8 cellular contexts compared by ENCODE assay signal in genomic region chr11:27362749-27363575, GRCh38. TPM values are rescaled to one million over a fixed set of nuclear protein-coding genes. Genes with fewer than 3 reads are reported as not detected.
DNase-seq lines count a peak whose midpoint lies in the region; ATAC-seq and TF ChIP-seq lines count a peak whose summit lies in the region.

TSS of gene CCDC34 (minus strand) at chr11:27363215. CDS start at chr11:27363194, 21 bp downstream.

- peak within 1 kb of the TSS; percentile 87 to 96 (median 93) for H3K4me3 Mint-ChIP-seq in CD8-positive, alpha-beta memory T cell
- H3K4me3 Mint-ChIP-seq in activated CD8-positive, alpha-beta T cell treated with anti-CD3 and anti-CD28 coated beads for 36 hours = peak within 1 kb of the TSS; percentile 87

- H3K9ac ChIP-seq in duodenal mucosa (ENCODE audit: low read depth in 1 of 2, low read length in 2 of 2) = peak within 1 kb of the TSS; percentile 77 to 86

- TF ChIP-seq CTCF in HL-60 (IDR thresholded peaks at IDR 0.05; ENCODE audit: insufficient read depth, low read length) = no peak
- no peak for TF ChIP-seq CTCF in activated CD8-positive, alpha-beta T cell treated with anti-CD3 and anti-CD28 coated beads for 36 hours (IDR thresholded peaks at IDR 0.05)
- TF ChIP-seq CTCF in lower lobe of right lung (IDR thresholded peaks at IDR 0.05) = no peak

- H3K9me3 Mint-ChIP-seq in CD8-positive, alpha-beta memory T cell = no peaks in the 10 kb centered on the region
- no peaks in the 10 kb centered on the region for H3K9me3 Mint-ChIP-seq in activated CD8-positive, alpha-beta T cell treated with anti-CD3 and anti-CD28 coated beads for 36 hours

- H3K27ac Mint-ChIP-seq in CD8-positive, alpha-beta memory T cell = peak within 1 kb of the TSS; percentile 79 to 97 (median 90)
- peak within 1 kb of the TSS; percentile 90 for H3K27ac Mint-ChIP-seq in activated CD8-positive, alpha-beta T cell treated with anti-CD3 and anti-CD28 coated beads for 36 hours

- CTCF ChIA-PET in CD8-positive, alpha-beta memory T cell (lab: Charles Lee) = interaction anchor here (1.2 kb wide), 1 partner anchor 13 kb away, joined by 3 read pairs; no protein-coding TSS in a partner anchor
- CTCF ChIA-PET in activated CD8-positive, alpha-beta T cell treated with anti-CD3 and anti-CD28 coated beads for 36 hours (lab: Charles Lee) = interaction anchor here (0.8 kb wide), 1 partner anchor 136 kb away, joined by 3 read pairs; no protein-coding TSS in a partner anchor

- no peaks in the 10 kb centered on the region for H3K36me3 ChIP-seq in CD8-positive, alpha-beta memory T cell (ENCODE audit: insufficient read depth, low read length)
- H3K36me3 ChIP-seq in duodenal mucosa (ENCODE audit: control insufficient read depth in 1 of 2, insufficient read depth in 2 of 2, low read length in 2 of 2) = peaks cover 1 to 5% of the 10 kb centered on the region in 2 donors
- no peaks in the 10 kb centered on the region for H3K36me3 ChIP-seq in lower lobe of right lung

- ATAC-seq in GM19467 (IDR thresholded peaks at IDR 0.05; ENCODE audit: unreplicated experiment) (peak; percentile 100), lower lobe of right lung (peak; percentile 98 to 99)
- peak; percentile 98 for ATAC-seq in activated CD8-positive, alpha-beta T cell treated with anti-CD3 and anti-CD28 coated beads for 36 hours

- no peaks in the 10 kb centered on the region for H3K9me3 ChIP-seq in CD8-positive, alpha-beta memory T cell (ENCODE audit: low read length)
- no peaks in the 10 kb centered on the region for H3K9me3 ChIP-seq in duodenal mucosa (ENCODE audit: control insufficient read depth in 1 of 2, low read length in 2 of 2)
- no peaks in the 10 kb centered on the region for H3K9me3 ChIP-seq in lower lobe of right lung

- peaks cover 14% of the 10 kb centered on the region for H3K4me1 ChIP-seq in CD8-positive, alpha-beta memory T cell (ENCODE audit: insufficient read depth, low read length)
- peaks cover 17 to 25% of the 10 kb centered on the region in 2 donors for H3K4me1 ChIP-seq in duodenal mucosa (ENCODE audit: control insufficient read depth in 1 of 2, insufficient read depth in 2 of 2, low read length in 2 of 2)
- H3K4me1 ChIP-seq in lower lobe of right lung = peaks cover 13% of the 10 kb centered on the region

- peak within 1 kb of the TSS; percentile 69 for H3K4me3 ChIP-seq in CD8-positive, alpha-beta memory T cell (ENCODE audit: low read length)
- H3K4me3 ChIP-seq in HL-60 (replicated peaks; ENCODE audit: insufficient read depth, low read length) (peak within 1 kb of the TSS; percentile 79), duodenal mucosa (ENCODE audit: low read depth in 1 of 2, low read length in 2 of 2) (peak within 1 kb of the TSS; percentile 87 to 88), lower lobe of right lung (peak within 1 kb of the TSS; percentile 82)

- peaks cover 23 to 40% (median 24%) of the 10 kb centered on the region in 3 donors for H3K4me1 Mint-ChIP-seq in CD8-positive, alpha-beta memory T cell
- peaks cover 34% of the 10 kb centered on the region for H3K4me1 Mint-ChIP-seq in activated CD8-positive, alpha-beta T cell treated with anti-CD3 and anti-CD28 coated beads for 36 hours (ENCODE audit: low read depth)

- H3K36me3 Mint-ChIP-seq in CD8-positive, alpha-beta memory T cell = peaks cover 0 to 2% (median 0%) of the 10 kb centered on the region in 3 donors
- no peaks in the 10 kb centered on the region for H3K36me3 Mint-ChIP-seq in activated CD8-positive, alpha-beta T cell treated with anti-CD3 and anti-CD28 coated beads for 36 hours (ENCODE audit: low read depth)

- no peaks in the 10 kb centered on the region for H3K27me3 ChIP-seq in CD8-positive, alpha-beta memory T cell (ENCODE audit: insufficient read depth, low read length, poor library complexity, severe bottlenecking)
- no peaks in the 10 kb centered on the region for H3K27me3 ChIP-seq in HL-60 (ENCODE audit: insufficient read depth, poor library complexity, severe bottlenecking)
- H3K27me3 ChIP-seq in duodenal mucosa (ENCODE audit: control insufficient read depth in 1 of 2, insufficient read depth in 2 of 2, low read length in 2 of 2) = no peaks in the 10 kb centered on the region
- no peaks in the 10 kb centered on the region for H3K27me3 ChIP-seq in lower lobe of right lung (ENCODE audit: low read depth)

- H3K27me3 Mint-ChIP-seq in CD8-positive, alpha-beta memory T cell = peaks cover 0 to 4% of the 10 kb centered on the region in 2 donors
- H3K27me3 Mint-ChIP-seq in activated CD8-positive, alpha-beta T cell treated with anti-CD3 and anti-CD28 coated beads for 36 hours = no peaks in the 10 kb centered on the region

- intact Hi-C loops in activated CD8-positive, alpha-beta T cell treated with anti-CD3 and anti-CD28 coated beads for 36 hours (cut with micrococcal nuclease) = loop anchor here (10.0 kb wide), 1 partner anchor 112 kb away; the partner anchor contains the start of gene LGR4
- intact Hi-C loops in lower lobe of right lung (cut with DNase I) = no loop called here

- peak; percentile 82 to 94 (median 88) for DNase-seq in CD8-positive, alpha-beta memory T cell
- DNase-seq in HL-60 (ENCODE audit: low read depth in 1 of 2, low spot score in 1 of 2) (peak; percentile 84 to 88), NCI-H82 treated with DMSO at 0.1 percent for 48 hours (lab: John Stamatoyannopoulos, UW; ENCODE audit: unreplicated experiment) (peak; percentile 45), lower lobe of right lung (peak; percentile 92)
- peak; percentile 91 for DNase-seq in activated CD8-positive, alpha-beta T cell treated with anti-CD3 and anti-CD28 coated beads for 36 hours
- DNase-seq in stimulated activated CD4-positive, alpha-beta T cell treated with anti-CD3 and anti-CD28 coated beads, Interleukin-4, amount 100 ng/mL, for 48 hours (ENCODE audit: low read depth in 2 of 2) = peak; percentile 77 to 86

- POLR2A ChIA-PET in CD8-positive, alpha-beta memory T cell (lab: Charles Lee) = no interaction called here
- POLR2A ChIA-PET in activated CD8-positive, alpha-beta T cell treated with anti-CD3 and anti-CD28 coated beads for 36 hours (lab: Charles Lee) = no interaction called here

- peak within 1 kb of the TSS; percentile 51 for H3K27ac ChIP-seq in CD8-positive, alpha-beta memory T cell (ENCODE audit: low read depth, low read length)
- H3K27ac ChIP-seq in HL-60 (replicated peaks) (peak within 1 kb of the TSS; percentile 62), duodenal mucosa (ENCODE audit: low read depth, low read length) (no peak within 1 kb of the TSS), lower lobe of right lung (peak within 1 kb of the TSS; percentile 51)

RNA-seq across cellular contexts. Expression of gene CCDC34, which starts in this region (rescaled TPM):
- 10 to 100 TPM; 22.4 to 23.0 TPM for total RNA-seq in CD8-positive, alpha-beta memory T cell
- polyA plus RNA-seq in CD8-positive, alpha-beta memory T cell = 2.3 TPM
- total RNA-seq in activated CD8-positive, alpha-beta T cell treated with anti-CD3 and anti-CD28 coated beads for 36 hours = 10 to 100 TPM; 26.8 to 28.5 TPM
- 4.5 TPM for total RNA-seq in lower lobe of right lung
